In genomic region chr16:733382-734207, GRCh38 we compare ENCODE assay signal across 9 cellular contexts. TPM values are rescaled to one million over a fixed set of nuclear protein-coding genes. Genes with fewer than 3 reads are reported as not detected.
DNase-seq lines count a peak whose midpoint lies in the region; ATAC-seq, FAIRE-seq and TF ChIP-seq lines count a peak whose summit lies in the region.
"Had no signal": no experiment of that assay in that cellular context is flagged by ENCODE, and none has a peak within 500 bp of the region (broad histone marks: within the 10 kb centered on the region; RNA-seq: fewer than 3 reads in every experiment).

No MANE protein-coding gene starts in this region.

- TF ChIP-seq RAD21 in A549 (conservative IDR thresholded peaks at IDR 0.05 in 1 of 2, IDR thresholded peaks at IDR 0.05 in 1 of 2): no peak

- TF ChIP-seq EP300 in A549 (IDR thresholded peaks at IDR 0.05) (no peak), stomach (IDR thresholded peaks at IDR 0.05) (no peak)

- peaks cover 46 to 91% (median 82%) of the 10 kb centered on the region in 4 donors for H3K36me3 ChIP-seq in stomach

- H3K9me3 ChIP-seq in A549 (no peaks in the 10 kb centered on the region), stomach (no peaks in the 10 kb centered on the region)
- H3K9me3 ChIP-seq: upper lobe of left lung had no signal

- peaks cover 7% of the 10 kb centered on the region for H3K36me3 Mint-ChIP-seq in activated CD8-positive, alpha-beta T cell treated with anti-CD3 and anti-CD28 coated beads for 36 hours (ENCODE audit: low read depth)
- H3K36me3 Mint-ChIP-seq in activated T-helper 2 cell treated with anti-CD3 and anti-CD28 coated beads, Interferon-gamma antibody, Interleukin-2, Interleukin-4, amounts not matched to agents 10 μg/mL and 5 μg/mL and 100 μg/mL, durations not matched to agents 14 hours and 24 hours and 36 hours (ENCODE audit: low read depth): peaks cover 32% of the 10 kb centered on the region

- WGBS in A549 (ENCODE audit: missing lambda C conversion rate): 65% methylated on average over 26 of the region's 34 CpGs
- 69 to 88% (median 81%) methylated on average over 13 to 34 of the region's 34 CpGs for WGBS in stomach, 5 donors

- H3K27me3 Mint-ChIP-seq in activated CD8-positive, alpha-beta T cell treated with anti-CD3 and anti-CD28 coated beads for 36 hours: no peaks in the 10 kb centered on the region
- no peaks in the 10 kb centered on the region for H3K27me3 Mint-ChIP-seq in activated T-helper 2 cell treated with anti-CD3 and anti-CD28 coated beads, Interferon-gamma antibody, Interleukin-2, Interleukin-4, amounts not matched to agents 10 μg/mL and 5 μg/mL and 100 μg/mL, durations not matched to agents 14 hours and 24 hours and 36 hours (ENCODE audit: low read depth)

- DNase-seq in A549 (ENCODE audit: low read depth in 1 of 2, low spot score in 1 of 2) (peak in 1 of 2 experiments; percentile 50), GM12865 (ENCODE audit: low read depth) (peak; percentile 18), iPS-NIHi11 (ENCODE audit: low spot score) (peak; percentile 85), stomach (no peak)
- peak; percentile 61 for DNase-seq in activated CD8-positive, alpha-beta T cell treated with anti-CD3 and anti-CD28 coated beads for 36 hours
- DNase-seq in activated T-helper 2 cell treated with anti-CD3 and anti-CD28 coated beads, Interferon-gamma antibody, Interleukin-2, Interleukin-4, amounts not matched to agents 10 μg/mL and 5 μg/mL and 100 μg/mL, durations not matched to agents 14 hours and 24 hours and 36 hours (ENCODE audit: low spot score): no peak

- TF ChIP-seq POLR2A in A549 (IDR thresholded peaks at IDR 0.05; ENCODE audit: low read length) (no peak), stomach (IDR thresholded peaks at IDR 0.05) (no peak)

- H3K27ac ChIP-seq in A549: no peak overlapping the region
- H3K27ac ChIP-seq in stomach: no peak overlapping the region
- H3K27ac ChIP-seq: upper lobe of left lung had no signal

- H3K4me2 ChIP-seq in A549: no peak overlapping the region

- peak; percentile 35 to 67; a peak in 4 of 6 replicates for ATAC-seq in A549
- ATAC-seq in activated CD8-positive, alpha-beta T cell treated with anti-CD3 and anti-CD28 coated beads for 36 hours: no peak
- no peak for ATAC-seq in HG02981 (IDR thresholded peaks at IDR 0.05; ENCODE audit: unreplicated experiment)
- ATAC-seq in GM21515 (IDR thresholded peaks at IDR 0.05; ENCODE audit: unreplicated experiment): no peak

- intact Hi-C loops in activated CD8-positive, alpha-beta T cell treated with anti-CD3 and anti-CD28 coated beads for 36 hours (cut with micrococcal nuclease): no loop called here
- intact Hi-C loops in activated T-helper 2 cell treated with anti-CD3 and anti-CD28 coated beads, Interferon-gamma antibody, Interleukin-2, Interleukin-4, amounts not matched to agents 10 μg/mL and 5 μg/mL and 100 μg/mL, durations not matched to agents 14 hours and 24 hours and 36 hours (cut with micrococcal nuclease): no loop called here
- intact Hi-C loops in stomach (cut with DNase I; ENCODE audit: low total_unique reads): no loop called here

- TF ChIP-seq CTCF in A549 (IDR thresholded peaks at IDR 0.05) (peak; percentile 49), GM12865 (IDR thresholded peaks at IDR 0.05; ENCODE audit: insufficient read depth, low read depth, low read length, missing control alignments) (peak; percentile 38), stomach (IDR thresholded peaks at IDR 0.05) (no peak)
- TF ChIP-seq CTCF in activated CD8-positive, alpha-beta T cell treated with anti-CD3 and anti-CD28 coated beads for 36 hours (IDR thresholded peaks at IDR 0.05): peak; percentile 78

- H3K9me3 Mint-ChIP-seq in activated CD8-positive, alpha-beta T cell treated with anti-CD3 and anti-CD28 coated beads for 36 hours: no peaks in the 10 kb centered on the region
- H3K9me3 Mint-ChIP-seq in activated T-helper 2 cell treated with anti-CD3 and anti-CD28 coated beads, Interferon-gamma antibody, Interleukin-2, Interleukin-4, amounts not matched to agents 10 μg/mL and 5 μg/mL and 100 μg/mL, durations not matched to agents 14 hours and 24 hours and 36 hours: no peaks in the 10 kb centered on the region

- H3K4me3 ChIP-seq in A549 (no peak overlapping the region), GM12865 (ENCODE audit: low read depth, low read length) (no peak overlapping the region), stomach (no peak overlapping the region)
- H3K4me3 ChIP-seq: upper lobe of left lung had no signal

- no peak for FAIRE-seq in A549 (lab: Jason Lieb, UNC)

- H3K27me3 ChIP-seq in stomach: peaks cover 0 to 9% (median 3%) of the 10 kb centered on the region in 3 donors
- H3K27me3 ChIP-seq: upper lobe of left lung had no signal

- H3K4me1 Mint-ChIP-seq in activated CD8-positive, alpha-beta T cell treated with anti-CD3 and anti-CD28 coated beads for 36 hours (ENCODE audit: low read depth): peaks cover 21% of the 10 kb centered on the region
- H3K4me1 Mint-ChIP-seq in activated T-helper 2 cell treated with anti-CD3 and anti-CD28 coated beads, Interferon-gamma antibody, Interleukin-2, Interleukin-4, amounts not matched to agents 10 μg/mL and 5 μg/mL and 100 μg/mL, durations not matched to agents 14 hours and 24 hours and 36 hours (ENCODE audit: low read depth): peaks cover 15% of the 10 kb centered on the region

- H3K27ac Mint-ChIP-seq in activated CD8-positive, alpha-beta T cell treated with anti-CD3 and anti-CD28 coated beads for 36 hours: no peak overlapping the region
- no peak overlapping the region for H3K27ac Mint-ChIP-seq in activated T-helper 2 cell treated with anti-CD3 and anti-CD28 coated beads, Interferon-gamma antibody, Interleukin-2, Interleukin-4, amounts not matched to agents 10 μg/mL and 5 μg/mL and 100 μg/mL, durations not matched to agents 14 hours and 24 hours and 36 hours

- H3K4me3 Mint-ChIP-seq in activated CD8-positive, alpha-beta T cell treated with anti-CD3 and anti-CD28 coated beads for 36 hours: no peak overlapping the region
- no peak overlapping the region for H3K4me3 Mint-ChIP-seq in activated T-helper 2 cell treated with anti-CD3 and anti-CD28 coated beads, Interferon-gamma antibody, Interleukin-2, Interleukin-4, amounts not matched to agents 10 μg/mL and 5 μg/mL and 100 μg/mL, durations not matched to agents 14 hours and 24 hours and 36 hours (ENCODE audit: low read depth)

- H3K4me1 ChIP-seq in A549 (peaks cover 5% of the 10 kb centered on the region; the same call in 1 of the 3 replicates), stomach (peaks cover 5 to 10% (median 5%) of the 10 kb centered on the region in 4 donors)

- POLR2A ChIA-PET in A549 (lab: Yijun Ruan, JAX): no interaction called here
- POLR2A ChIA-PET in activated CD8-positive, alpha-beta T cell treated with anti-CD3 and anti-CD28 coated beads for 36 hours (lab: Charles Lee): interaction anchor here (1.2 to 9.3 kb wide), 3 partner anchors 11 to 51 kb away, joined by 3 to 84 read pairs (median 4); partner anchors contain the start of genes ANTKMT and CCDC78

- CTCF ChIA-PET in A549 (lab: Yijun Ruan, JAX): interaction anchor here (0.7 to 28.0 kb wide), 11 partner anchors 7 to 55 kb away, joined by 3 to 656 read pairs (median 4); partner anchors contain the start of genes ANTKMT, CCDC78, CIAO3 and FBXL16
- CTCF ChIA-PET in activated CD8-positive, alpha-beta T cell treated with anti-CD3 and anti-CD28 coated beads for 36 hours (lab: Charles Lee): interaction anchor here (0.9 to 19.6 kb wide), 5 partner anchors 12 to 56 kb away, joined by 3 to 207 read pairs (median 4); partner anchors contain the start of genes ANTKMT and METRN

RNA-seq across cellular contexts. Expression of gene HAGHL, which starts 6.7 kb away (rescaled TPM):
- 3.5 and 4.4 TPM in 2 replicates for polyA plus RNA-seq in A549 (2011; rRNA removed)
- 32.0 and 35.0 TPM in 2 replicates for polyA plus RNA-seq in A549 (2012; cell fraction: cytosol; rRNA removed)
- polyA plus RNA-seq in A549 (2012; cell fraction: nucleus; rRNA removed): 62.2 and 86.3 TPM in 2 replicates
- 21.4 to 22.0 TPM (median 21.7 TPM) in 3 replicates for polyA plus RNA-seq in A549 (2017; fragmentation: RNase III; extraction: RNeasy Plus Mini Kit Qiagen cat#74134 plus additional on column Dnase treatment)
- 2.0 and 2.6 TPM in 2 replicates for polyA minus RNA-seq in A549 (2011; rRNA and poly(A)+ RNA removed)
- total RNA-seq in activated CD8-positive, alpha-beta T cell treated with anti-CD3 and anti-CD28 coated beads for 36 hours: 10 to 100 TPM; 28.8 to 32.6 TPM
- total RNA-seq in activated T-helper 2 cell treated with anti-CD3 and anti-CD28 coated beads, Interferon-gamma antibody, Interleukin-2, Interleukin-4, amounts not matched to agents 10 μg/mL and 5 μg/mL and 100 μg/mL, durations not matched to agents 14 hours and 24 hours and 36 hours: 18.5 and 21.4 TPM in 2 replicates
- total RNA-seq in stomach: 10 to 100 TPM in 1 of 5 donors, 1 to 10 TPM in 2, not detected in 2; 3.3 to 19.9 (median 4.0) TPM
- polyA plus RNA-seq in stomach: 1 to 10 TPM; 3.1 to 7.9 (median 3.7) TPM

RNA-seq across cellular contexts. Expression of gene CIAO3, which starts 7.2 kb away (rescaled TPM):
- 17.4 and 19.3 TPM in 2 replicates for polyA plus RNA-seq in A549 (2011; rRNA removed)
- polyA plus RNA-seq in A549 (2012; cell fraction: cytosol; rRNA removed): 21.3 and 25.7 TPM in 2 replicates
- 71.8 and 110 TPM in 2 replicates for polyA plus RNA-seq in A549 (2012; cell fraction: nucleus; rRNA removed)
- 20.9 to 24.6 TPM (median 23.0 TPM) in 3 replicates for polyA plus RNA-seq in A549 (2017; fragmentation: RNase III; extraction: RNeasy Plus Mini Kit Qiagen cat#74134 plus additional on column Dnase treatment)
- 27.8 and 29.0 TPM in 2 replicates for polyA minus RNA-seq in A549 (2011; rRNA and poly(A)+ RNA removed)
- total RNA-seq in activated CD8-positive, alpha-beta T cell treated with anti-CD3 and anti-CD28 coated beads for 36 hours: 10 to 100 TPM; 21.3 to 25.0 TPM
- total RNA-seq in activated T-helper 2 cell treated with anti-CD3 and anti-CD28 coated beads, Interferon-gamma antibody, Interleukin-2, Interleukin-4, amounts not matched to agents 10 μg/mL and 5 μg/mL and 100 μg/mL, durations not matched to agents 14 hours and 24 hours and 36 hours: 42.8 and 43.4 TPM in 2 replicates
- total RNA-seq in stomach: 100 to 1,000 TPM in 1 of 5 donors, 10 to 100 TPM in 4; 35.4 to 145 (median 62.9) TPM
- polyA plus RNA-seq in stomach: 10 to 100 TPM; 22.8 to 37.6 (median 37.2) TPM

RNA-seq across cellular contexts. Expression of gene CCDC78, which starts 7.4 kb away (rescaled TPM):
- polyA plus RNA-seq in A549 (2011; rRNA removed) (1.1 and 1.7 TPM in 2 replicates), A549 (2017; fragmentation: RNase III; extraction: RNeasy Plus Mini Kit Qiagen cat#74134 plus additional on column Dnase treatment) (4.7 to 5.9 TPM (median 5.6 TPM) in 3 replicates), stomach (1 to 10 TPM in 2 of 3 donors, not detected in 1; 1.3 to 1.7 TPM)
- polyA plus RNA-seq in A549 (2012; cell fraction: cytosol; rRNA removed): 7.3 and 9.7 TPM in 2 replicates
- polyA plus RNA-seq in A549 (2012; cell fraction: nucleus; rRNA removed): 72.7 and 90.6 TPM in 2 replicates
- 0.49 and 0.74 TPM in 2 replicates for polyA minus RNA-seq in A549 (2011; rRNA and poly(A)+ RNA removed)
- total RNA-seq in activated CD8-positive, alpha-beta T cell treated with anti-CD3 and anti-CD28 coated beads for 36 hours: 1 to 10 TPM; 4.6 to 5.7 TPM
- 7.3 and 8.3 TPM in 2 replicates for total RNA-seq in activated T-helper 2 cell treated with anti-CD3 and anti-CD28 coated beads, Interferon-gamma antibody, Interleukin-2, Interleukin-4, amounts not matched to agents 10 μg/mL and 5 μg/mL and 100 μg/mL, durations not matched to agents 14 hours and 24 hours and 36 hours
- 10 to 100 TPM in 1 of 5 donors, 1 to 10 TPM in 1, not detected in 3; 1.3 to 14.3 TPM for total RNA-seq in stomach

RNA-seq across cellular contexts. Expression of gene ANTKMT, which starts 12.6 kb away (rescaled TPM):
- polyA plus RNA-seq in A549 (2011; rRNA removed) (10.9 and 11.9 TPM in 2 replicates), A549 (2017; fragmentation: RNase III; extraction: RNeasy Plus Mini Kit Qiagen cat#74134 plus additional on column Dnase treatment) (49.2 to 55.8 TPM (median 55.2 TPM) in 3 replicates), stomach (10 to 100 TPM; 35.9 to 65.0 (median 58.0) TPM)
- 79.6 and 99.7 TPM in 2 replicates for polyA plus RNA-seq in A549 (2012; cell fraction: cytosol; rRNA removed)
- polyA plus RNA-seq in A549 (2012; cell fraction: nucleus; rRNA removed): 161 and 226 TPM in 2 replicates
- 2.6 and 3.7 TPM in 2 replicates for polyA minus RNA-seq in A549 (2011; rRNA and poly(A)+ RNA removed)
- 10 to 100 TPM; 34.3 to 38.4 TPM for total RNA-seq in activated CD8-positive, alpha-beta T cell treated with anti-CD3 and anti-CD28 coated beads for 36 hours
- 52.8 and 54.4 TPM in 2 replicates for total RNA-seq in activated T-helper 2 cell treated with anti-CD3 and anti-CD28 coated beads, Interferon-gamma antibody, Interleukin-2, Interleukin-4, amounts not matched to agents 10 μg/mL and 5 μg/mL and 100 μg/mL, durations not matched to agents 14 hours and 24 hours and 36 hours
- total RNA-seq in stomach: 100 to 1,000 TPM in 1 of 5 donors, 10 to 100 TPM in 3, 1 to 10 TPM in 1; 9.7 to 602 (median 44.9) TPM

RNA-seq across cellular contexts. Expression of gene METRN, which starts 18.7 kb away (rescaled TPM):
- polyA plus RNA-seq in A549 (2011; rRNA removed) (33.8 and 41.0 TPM in 2 replicates), A549 (2017; fragmentation: RNase III; extraction: RNeasy Plus Mini Kit Qiagen cat#74134 plus additional on column Dnase treatment) (72.7 to 82.2 TPM (median 81.0 TPM) in 3 replicates), stomach (10 to 100 TPM; 36.9 to 45.8 (median 39.4) TPM)
- 128 and 228 TPM in 2 replicates for polyA plus RNA-seq in A549 (2012; cell fraction: cytosol; rRNA removed)
- polyA plus RNA-seq in A549 (2012; cell fraction: nucleus; rRNA removed): 107 and 207 TPM in 2 replicates
- 16.9 and 19.6 TPM in 2 replicates for polyA minus RNA-seq in A549 (2011; rRNA and poly(A)+ RNA removed)
- 10 to 100 TPM; 37.2 to 43.1 TPM for total RNA-seq in activated CD8-positive, alpha-beta T cell treated with anti-CD3 and anti-CD28 coated beads for 36 hours
- 30.0 and 31.7 TPM in 2 replicates for total RNA-seq in activated T-helper 2 cell treated with anti-CD3 and anti-CD28 coated beads, Interferon-gamma antibody, Interleukin-2, Interleukin-4, amounts not matched to agents 10 μg/mL and 5 μg/mL and 100 μg/mL, durations not matched to agents 14 hours and 24 hours and 36 hours
- total RNA-seq in stomach: 10 to 100 TPM in 4 of 5 donors, 1 to 10 TPM in 1; 7.1 to 79.7 (median 20.4) TPM

Comparison
In these comparisons a context has a peak if more than half of its experiments do, and no peak if none do; other contexts are left out.
1. ATAC-seq: peak in A549 (2 of 2); none in activated CD8-positive, alpha-beta T cell treated with anti-CD3 and anti-CD28 coated beads for 36 hours (single experiment), HG02981 (single experiment) and GM21515 (single experiment).
2. DNase-seq: peak in GM12865 (single experiment), activated CD8-positive, alpha-beta T cell treated with anti-CD3 and anti-CD28 coated beads for 36 hours (single experiment) and iPS-NIHi11 (single experiment); none in activated T-helper 2 cell treated with anti-CD3 and anti-CD28 coated beads, Interferon-gamma antibody, Interleukin-2, Interleukin-4, amounts not matched to agents 10 μg/mL and 5 μg/mL and 100 μg/mL, durations not matched to agents 14 hours and 24 hours and 36 hours (single experiment) and stomach (single experiment).
3. CTCF ChIP-seq: peak in A549 (single experiment), GM12865 (single experiment) and activated CD8-positive, alpha-beta T cell treated with anti-CD3 and anti-CD28 coated beads for 36 hours (single experiment); none in stomach (0 of 7).